ENCODE assay signal across 17 cellular contexts in the genomic region with DNA sequence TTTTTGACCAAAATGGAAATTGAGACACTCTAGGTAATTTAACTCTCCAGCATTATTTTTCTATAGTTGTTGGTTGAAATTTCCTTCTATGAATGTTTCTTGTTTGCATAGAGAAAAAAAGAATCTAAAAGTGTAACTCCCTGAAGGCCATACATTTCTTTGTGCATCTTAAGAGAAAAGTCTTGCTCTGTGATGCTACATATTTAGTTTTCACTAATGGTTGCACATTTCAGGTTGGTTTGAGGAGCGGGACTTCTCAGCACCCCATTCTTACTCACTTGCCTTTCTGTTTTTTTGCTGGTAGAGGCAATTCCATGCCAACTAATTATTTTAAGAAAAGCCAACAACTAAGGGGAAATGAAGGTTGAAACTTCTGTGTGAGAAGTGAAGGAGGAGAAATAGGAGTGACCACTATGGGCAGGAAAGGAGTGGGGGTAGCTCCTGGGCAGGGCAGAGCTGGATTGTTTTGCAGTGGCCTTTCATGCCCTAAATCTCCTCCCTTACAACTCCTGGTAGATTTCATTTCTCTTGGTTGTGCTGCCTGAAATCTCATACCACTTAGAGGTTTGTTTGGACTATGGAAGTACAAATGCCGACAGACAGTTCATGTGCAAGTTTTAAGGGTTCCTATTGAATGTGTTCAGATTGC.
DNase-seq lines count a peak whose midpoint lies in the region; ATAC-seq, FAIRE-seq and TF ChIP-seq lines count a peak whose summit lies in the region.
"Had no signal": no experiment of that assay in that cellular context is flagged by ENCODE, and none has a peak within 500 bp of the region (broad histone marks: within the 10 kb centered on the region; RNA-seq: fewer than 3 reads in every experiment).

No MANE protein-coding gene starts in this region.

- TF ChIP-seq POLR2A in GM12892 (IDR thresholded peaks at IDR 0.05; ENCODE audit: low read depth, low read length), result no peak

- peaks cover 85% of the 10 kb centered on the region for H3K79me2 ChIP-seq in astrocyte (ENCODE audit: insufficient read depth, low read length)

- H2AK5ac ChIP-seq in neuronal stem cell (ENCODE audit: low read depth, low read length), result no peak overlapping the region

- no peak overlapping the region for H3K4ac ChIP-seq in neuronal stem cell (ENCODE audit: low read length)

- H4K91ac ChIP-seq in neuronal stem cell (ENCODE audit: low read depth, low read length, poor library complexity), result no peak overlapping the region

- no peak overlapping the region for H2BK120ac ChIP-seq in neuronal stem cell (ENCODE audit: low read depth, low read length)

- no peak overlapping the region for H2BK5ac ChIP-seq in neuronal stem cell (ENCODE audit: low read length)

- DNase-seq in GM12892 (ENCODE audit: insufficient read length) (no peak), astrocyte (ENCODE audit: low read depth) (no peak), lower lobe of right lung (no peak), DMS 273 (lab: John Stamatoyannopoulos, UW; ENCODE audit: unreplicated experiment) (no peak), neuronal stem cell (ENCODE audit: low spot score) (no peak)
- no peak for DNase-seq in CD8-positive, alpha-beta memory T cell
- no peak for DNase-seq in activated CD4-positive, alpha-beta memory T cell treated with anti-CD3 and anti-CD28 coated beads, Interleukin-2, amount 10 ng/mL, durations not matched to agents 7 days and 5 days
- DNase-seq: CD4-positive, alpha-beta T cell; GF-D8; glutamatergic neuron; Kasumi-1; NCI-H2081; SK-N-SH; stimulated activated CD4-positive, alpha-beta T cell treated with anti-CD3 and anti-CD28 coated beads, Interleukin-4, amount 100 ng/mL, for 1 hour; stimulated activated naive CD4-positive, alpha-beta T cell; WERI-Rb-1 had no signal

- H3K4me2 ChIP-seq in astrocyte (ENCODE audit: low read length) (peak overlapping the region; percentile 56), neuronal stem cell (ENCODE audit: insufficient read depth, low read length, poor library complexity, severe bottlenecking) (no peak overlapping the region)
- H3K4me2 ChIP-seq: SK-N-SH had no signal

- H3K4me3 Mint-ChIP-seq in astrocyte (ENCODE audit: unreplicated experiment), result no peak overlapping the region
- no peak overlapping the region for H3K4me3 Mint-ChIP-seq in CD8-positive, alpha-beta memory T cell
- no peak overlapping the region for H3K4me3 Mint-ChIP-seq in activated CD4-positive, alpha-beta memory T cell treated with anti-CD3 and anti-CD28 coated beads, Interleukin-2, amount 10 ng/mL, durations not matched to agents 7 days and 5 days
- H3K4me3 Mint-ChIP-seq: CD4-positive, alpha-beta T cell had no signal

- H3K4me1 Mint-ChIP-seq in astrocyte (ENCODE audit: low read depth, unreplicated experiment), result peaks cover 44% of the 10 kb centered on the region
- peaks cover 16 to 34% (median 17%) of the 10 kb centered on the region in 3 donors for H3K4me1 Mint-ChIP-seq in CD8-positive, alpha-beta memory T cell
- peaks cover 30% of the 10 kb centered on the region for H3K4me1 Mint-ChIP-seq in activated CD4-positive, alpha-beta memory T cell treated with anti-CD3 and anti-CD28 coated beads, Interleukin-2, amount 10 ng/mL, durations not matched to agents 7 days and 5 days

- no peak overlapping the region for H3K18ac ChIP-seq in neuronal stem cell (ENCODE audit: low read length)

- H3K27me3 ChIP-seq in astrocyte (ENCODE audit: insufficient read depth, low read length), result no peaks in the 10 kb centered on the region
- H3K27me3 ChIP-seq in lower lobe of right lung (ENCODE audit: low read depth), result no peaks in the 10 kb centered on the region
- H3K27me3 ChIP-seq in stomach smooth muscle (ENCODE audit: control insufficient read depth in 1 of 2, insufficient read depth in 2 of 2, low read length in 2 of 2), result no peaks in the 10 kb centered on the region
- H3K27me3 ChIP-seq in CD8-positive, alpha-beta memory T cell (ENCODE audit: insufficient read depth, low read length, poor library complexity, severe bottlenecking), result no peaks in the 10 kb centered on the region
- H3K27me3 ChIP-seq in neuronal stem cell (ENCODE audit: control insufficient read depth in 3 of 3, insufficient read depth in 3 of 3, low read depth in 1 of 3, low read length in 3 of 3), result no peaks in the 10 kb centered on the region

- no peak overlapping the region for H3K27ac ChIP-seq in astrocyte (ENCODE audit: low read depth, low read length)
- peak overlapping the region; percentile 9 for H3K27ac ChIP-seq in lower lobe of right lung
- H3K27ac ChIP-seq in stomach smooth muscle (ENCODE audit: low read length), result no peak overlapping the region
- no peak overlapping the region for H3K27ac ChIP-seq in CD8-positive, alpha-beta memory T cell (ENCODE audit: low read depth, low read length)
- no peak overlapping the region for H3K27ac ChIP-seq in neuronal stem cell (replicated peaks; ENCODE audit: low read length)
- H3K27ac ChIP-seq: WERI-Rb-1 had no signal

- no peak for ATAC-seq in lower lobe of right lung

- no peak for TF ChIP-seq CTCF in astrocyte (IDR thresholded peaks at IDR 0.05; ENCODE audit: insufficient read depth, low read depth, low read length)
- TF ChIP-seq CTCF in lower lobe of right lung (IDR thresholded peaks at IDR 0.05), result no peak

- H3K14ac ChIP-seq in neuronal stem cell (ENCODE audit: low read length), result no peak overlapping the region

- no peaks in the 10 kb centered on the region for H3K79me1 ChIP-seq in neuronal stem cell (ENCODE audit: low read depth, low read length)

- no peak overlapping the region for H2BK15ac ChIP-seq in neuronal stem cell (ENCODE audit: low read length)

- H2AFZ ChIP-seq in astrocyte (ENCODE audit: low read depth, low read length) (no peak overlapping the region), neuronal stem cell (ENCODE audit: low read length) (no peak overlapping the region)

- peaks cover 46% of the 10 kb centered on the region for H4K20me1 ChIP-seq in astrocyte (ENCODE audit: insufficient read depth, low read length)

- H3K36me3 ChIP-seq in astrocyte (ENCODE audit: insufficient read depth, low read length) (no peaks in the 10 kb centered on the region), lower lobe of right lung (no peaks in the 10 kb centered on the region), stomach smooth muscle (ENCODE audit: control insufficient read depth in 2 of 2, insufficient read depth in 2 of 2, low read length in 2 of 2) (no peaks in the 10 kb centered on the region), neuronal stem cell (replicated peaks in 1 of 2; ENCODE audit: control insufficient read depth in 2 of 2, insufficient read depth in 2 of 2, low read length in 2 of 2) (no peaks in the 10 kb centered on the region)
- H3K36me3 ChIP-seq in CD8-positive, alpha-beta memory T cell (ENCODE audit: insufficient read depth, low read length), result no peaks in the 10 kb centered on the region
- H3K36me3 ChIP-seq: WERI-Rb-1 had no signal

- no peak overlapping the region for H3K4me3 ChIP-seq in astrocyte (ENCODE audit: insufficient read depth, low read depth, low read length)
- H3K4me3 ChIP-seq in lower lobe of right lung, result no peak overlapping the region
- H3K4me3 ChIP-seq in stomach smooth muscle (ENCODE audit: low read length in 2 of 2), result peak overlapping the region; percentile 1 to 54
- H3K4me3 ChIP-seq in CD8-positive, alpha-beta memory T cell (ENCODE audit: low read length), result no peak overlapping the region
- H3K4me3 ChIP-seq in neuronal stem cell (ENCODE audit: low read length in 2 of 2), result no peak overlapping the region

- POLR2A ChIA-PET in CD8-positive, alpha-beta memory T cell (lab: Charles Lee), result no interaction called here
- POLR2A ChIA-PET in activated CD4-positive, alpha-beta memory T cell treated with anti-CD3 and anti-CD28 coated beads, Interleukin-2, amount 10 ng/mL, durations not matched to agents 7 days and 5 days (lab: Charles Lee), result no interaction called here

- intact Hi-C loops in lower lobe of right lung (cut with DNase I), result loop anchor here (10.0 kb wide), 1 partner anchor 325 kb away; no protein-coding TSS in a partner anchor

- H3K23ac ChIP-seq in neuronal stem cell (ENCODE audit: low read depth, low read length, poor library complexity), result no peak overlapping the region

- FAIRE-seq in GM12892 (lab: Jason Lieb, UNC) (peak; percentile 30), astrocyte (lab: Jason Lieb, UNC) (no peak)

- no peak overlapping the region for H2BK12ac ChIP-seq in neuronal stem cell (ENCODE audit: low read length)

- H3K27me3 Mint-ChIP-seq in astrocyte (ENCODE audit: low read depth, unreplicated experiment), result no peaks in the 10 kb centered on the region
- H3K27me3 Mint-ChIP-seq in CD8-positive, alpha-beta memory T cell, result no peaks in the 10 kb centered on the region
- H3K27me3 Mint-ChIP-seq in activated CD4-positive, alpha-beta memory T cell treated with anti-CD3 and anti-CD28 coated beads, Interleukin-2, amount 10 ng/mL, durations not matched to agents 7 days and 5 days, result peaks cover 2% of the 10 kb centered on the region
- H3K27me3 Mint-ChIP-seq: CD4-positive, alpha-beta T cell had no signal

- H3K36me3 Mint-ChIP-seq in astrocyte (ENCODE audit: low read depth, unreplicated experiment), result no peaks in the 10 kb centered on the region
- H3K36me3 Mint-ChIP-seq in CD8-positive, alpha-beta memory T cell, result peaks cover 0 to 1% (median 0%) of the 10 kb centered on the region in 3 donors
- no peaks in the 10 kb centered on the region for H3K36me3 Mint-ChIP-seq in activated CD4-positive, alpha-beta memory T cell treated with anti-CD3 and anti-CD28 coated beads, Interleukin-2, amount 10 ng/mL, durations not matched to agents 7 days and 5 days (ENCODE audit: low read depth)

- H3K9ac ChIP-seq in astrocyte (ENCODE audit: low read length) (peak overlapping the region; percentile 16), stomach smooth muscle (ENCODE audit: low read length in 2 of 2) (no peak overlapping the region), neuronal stem cell (ENCODE audit: low read depth, low read length, poor library complexity) (no peak overlapping the region)
- H3K9ac ChIP-seq: SK-N-SH had no signal

- H3K9me3 ChIP-seq in astrocyte (ENCODE audit: insufficient read depth, low read depth, low read length) (no peaks in the 10 kb centered on the region), lower lobe of right lung (no peaks in the 10 kb centered on the region), stomach smooth muscle (ENCODE audit: control insufficient read depth in 2 of 2, low read length in 2 of 2) (no peaks in the 10 kb centered on the region), neuronal stem cell (replicated peaks in 1 of 2; ENCODE audit: control insufficient read depth in 2 of 2, insufficient read depth in 1 of 2, low read depth in 1 of 2, low read length in 2 of 2) (no peaks in the 10 kb centered on the region)
- no peaks in the 10 kb centered on the region for H3K9me3 ChIP-seq in CD8-positive, alpha-beta memory T cell (ENCODE audit: low read length)
- H3K9me3 ChIP-seq: SK-N-SH had no signal

- H4K8ac ChIP-seq in neuronal stem cell (ENCODE audit: low read depth, low read length), result no peak overlapping the region

- H3K4me1 ChIP-seq in astrocyte (ENCODE audit: insufficient read depth, low read length) (peaks cover 23% of the 10 kb centered on the region), lower lobe of right lung (peaks cover 61% of the 10 kb centered on the region), stomach smooth muscle (ENCODE audit: control insufficient read depth, insufficient read depth, low read length) (peaks cover 11% of the 10 kb centered on the region), neuronal stem cell (ENCODE audit: control insufficient read depth in 2 of 2, insufficient read depth in 1 of 2, low read depth in 1 of 2, low read length in 2 of 2) (peaks cover 7 to 9% of the 10 kb centered on the region in 2 donors)
- peaks cover 9% of the 10 kb centered on the region for H3K4me1 ChIP-seq in CD8-positive, alpha-beta memory T cell (ENCODE audit: insufficient read depth, low read length)

- H3K27ac Mint-ChIP-seq in astrocyte (ENCODE audit: unreplicated experiment), result no peak overlapping the region
- no peak overlapping the region for H3K27ac Mint-ChIP-seq in CD8-positive, alpha-beta memory T cell
- H3K27ac Mint-ChIP-seq in activated CD4-positive, alpha-beta memory T cell treated with anti-CD3 and anti-CD28 coated beads, Interleukin-2, amount 10 ng/mL, durations not matched to agents 7 days and 5 days, result no peak overlapping the region
- H3K27ac Mint-ChIP-seq: CD4-positive, alpha-beta T cell had no signal

- no peaks in the 10 kb centered on the region for H3K9me3 Mint-ChIP-seq in astrocyte (ENCODE audit: unreplicated experiment)
- no peaks in the 10 kb centered on the region for H3K9me3 Mint-ChIP-seq in CD8-positive, alpha-beta memory T cell
- H3K9me3 Mint-ChIP-seq in activated CD4-positive, alpha-beta memory T cell treated with anti-CD3 and anti-CD28 coated beads, Interleukin-2, amount 10 ng/mL, durations not matched to agents 7 days and 5 days, result no peaks in the 10 kb centered on the region
- H3K9me3 Mint-ChIP-seq: CD4-positive, alpha-beta T cell had no signal

- no CpG with 5 or more reads among the region's 2 CpGs for WGBS in neuronal stem cell (ENCODE audit: extremely low coverage in 2 of 2, insufficient read length in 2 of 2, insufficient replicate concordance in 1 of 2), 2 donors

- CTCF ChIA-PET in CD8-positive, alpha-beta memory T cell (lab: Charles Lee), result interaction anchor here (1.3 kb wide), 1 partner anchor 36 kb away, joined by 3 read pairs; no protein-coding TSS in a partner anchor
- CTCF ChIA-PET in activated CD4-positive, alpha-beta memory T cell treated with anti-CD3 and anti-CD28 coated beads, Interleukin-2, amount 10 ng/mL, durations not matched to agents 7 days and 5 days (lab: Charles Lee), result interaction anchor here (0.8 to 4.3 kb wide), 3 partner anchors 23 to 328 kb away, joined by 3 to 33 read pairs (median 5); no protein-coding TSS in a partner anchor

Comparison
In these comparisons a context has a peak if more than half of its experiments do, and no peak if none do; other contexts are left out.
1. H3K4me3 ChIP-seq: peak in stomach smooth muscle (2 of 2); none in astrocyte (single experiment), lower lobe of right lung (single experiment), CD8-positive, alpha-beta memory T cell (single experiment) and neuronal stem cell (0 of 2).